ENCODE assay signal across 12 cellular contexts in genomic region chr6:71473908-71474307, GRCh38.
A peak's percentile ranks its signal among the peaks of the same experiment; 100 is the strongest.
DNase-seq lines count a peak whose midpoint lies in the region; ATAC-seq, FAIRE-seq and TF ChIP-seq lines count a peak whose summit lies in the region.
"Had no signal": no experiment of that assay in that cellular context is flagged by ENCODE, and none has a peak within 500 bp of the region (broad histone marks: within the 10 kb centered on the region; RNA-seq: fewer than 3 reads in every experiment).

No MANE protein-coding gene starts in this region.

- H3K4me3 ChIP-seq in kidney epithelial cell (ENCODE audit: low read depth, low read length) = no peak overlapping the region

- no peaks in the 10 kb centered on the region for H3K27me3 ChIP-seq in kidney epithelial cell (ENCODE audit: control insufficient read depth, insufficient read depth, low read length)

- no peaks in the 10 kb centered on the region for H3K36me3 ChIP-seq in kidney epithelial cell (ENCODE audit: control insufficient read depth, insufficient read depth, low read length)

- no peaks in the 10 kb centered on the region for H3K27me3 Mint-ChIP-seq in chondrocyte (ENCODE audit: low read depth)

- peaks cover 6% of the 10 kb centered on the region for H3K9me3 Mint-ChIP-seq in chondrocyte (ENCODE audit: low read depth)
- H3K9me3 Mint-ChIP-seq: T-helper 1 cell treated with Interleukin-12 subunit alpha and Interleukin-12 subunit beta and Interleukin-4 antibody, amounts not matched to agents 30 μg/mL and 1 μg/mL, for 36 hours had no signal

- H3K4me1 Mint-ChIP-seq in chondrocyte (ENCODE audit: low read depth) = peaks cover 35% of the 10 kb centered on the region

- H3K4me3 Mint-ChIP-seq in chondrocyte (ENCODE audit: unreplicated experiment) = no peak overlapping the region
- H3K4me3 Mint-ChIP-seq: T-helper 1 cell treated with Interleukin-12 subunit alpha and Interleukin-12 subunit beta and Interleukin-4 antibody, amounts not matched to agents 30 μg/mL and 1 μg/mL, for 36 hours had no signal

- no peak for ATAC-seq in GM21825 (IDR thresholded peaks at IDR 0.05; ENCODE audit: unreplicated experiment)
- ATAC-seq in HG02571 (IDR thresholded peaks at IDR 0.05; ENCODE audit: unreplicated experiment) = no peak
- ATAC-seq in GM18909 (IDR thresholded peaks at IDR 0.05; ENCODE audit: poor library complexity, unreplicated experiment) = no peak

- peak overlapping the region; percentile 84 for H3K27ac Mint-ChIP-seq in chondrocyte (ENCODE audit: unreplicated experiment)
- H3K27ac Mint-ChIP-seq: T-helper 1 cell treated with Interleukin-12 subunit alpha and Interleukin-12 subunit beta and Interleukin-4 antibody, amounts not matched to agents 30 μg/mL and 1 μg/mL, for 36 hours had no signal

- FAIRE-seq in urothelium cell line (lab: Jason Lieb, UNC) = peak; percentile 56
- FAIRE-seq: GM12891 had no signal

- TF ChIP-seq CTCF in chondrocyte (IDR thresholded peaks at IDR 0.05) (no peak), kidney epithelial cell (IDR thresholded peaks at IDR 0.05; ENCODE audit: insufficient read depth, low read length, poor library complexity, severe bottlenecking) (no peak)

- H3K36me3 Mint-ChIP-seq in chondrocyte (ENCODE audit: low read depth) = no peaks in the 10 kb centered on the region

- DNase-seq in DMS79 treated with DMSO at 0.1 percent for 48 hours (lab: John Stamatoyannopoulos, UW) (peak; percentile 20), DMS79 (lab: John Stamatoyannopoulos, UW) (no peak), chondrocyte (ENCODE audit: low spot score) (no peak), kidney epithelial cell (ENCODE audit: low read depth) (peak; percentile 94), urothelium cell line (ENCODE audit: low spot score) (peak; percentile 44)
- DNase-seq: activated effector memory CD4-positive, alpha-beta T cell treated with Interleukin-2 at 50 U/mL for 16 hours; NCI-H2029 had no signal

Comparison
In these comparisons a context has a peak if more than half of its experiments do, and no peak if none do; other contexts are left out.
1. DNase-seq: peak in DMS79 treated with DMSO at 0.1 percent for 48 hours (single experiment), kidney epithelial cell (single experiment) and urothelium cell line (single experiment); none in DMS79 (single experiment) and chondrocyte (single experiment).